ENCODE assay signal across 2 cellular contexts in genomic region chr7:41161188-41161587, GRCh38.
TF ChIP-seq lines count a peak whose summit lies in the region.

No MANE protein-coding gene starts in this region.

TF ChIP-seq in HepG2, 621 proteins besides CTCF, POLR2A, EP300 and RAD21:
- TF ChIP-seq MAFK (conservative IDR thresholded peaks at IDR 0.05 in 1 of 2, IDR thresholded peaks at IDR 0.05 in 1 of 2; ENCODE audit: low read length in 2 of 2) (peak; percentile 74 to 91), NR1H2 (CRISPR knock-in tag; IDR thresholded peaks at IDR 0.05; ENCODE audit: borderline replicate concordance, low read depth) (no peak), MAFF (IDR thresholded peaks at IDR 0.05; ENCODE audit: low read depth, low read length) (peak; percentile 81)

TF ChIP-seq in IMR-90, 13 proteins besides CTCF, POLR2A, EP300 and RAD21:
- TF ChIP-seq MAFK (IDR thresholded peaks at IDR 0.05; ENCODE audit: low read depth, low read length) (peak; percentile 92), USF2 (IDR thresholded peaks at IDR 0.05; ENCODE audit: low read depth, low read length) (no peak)
TF ChIP-seq in IMR-90: peak in this region for 1.
